Comparison of ENCODE assay signal across 34 cellular contexts in genomic region chr1:156320560-156320959, GRCh38. TPM values are rescaled to one million over a fixed set of nuclear protein-coding genes. Genes with fewer than 3 reads are reported as not detected.
"Had no signal": no experiment of that assay in that cellular context is flagged by ENCODE, and none has a peak within 500 bp of the region (broad histone marks: within the 10 kb centered on the region; RNA-seq: fewer than 3 reads in every experiment).

No MANE protein-coding gene starts in this region.

- H3K36me3 ChIP-seq: uterus had no signal

- H3K4me3 Mint-ChIP-seq: activated CD4-positive, alpha-beta memory T cell treated with anti-CD3 and anti-CD28 coated beads for 36 hours; activated CD4-positive, alpha-beta T cell treated with anti-CD3 and anti-CD28 coated beads, Interleukin-2, amount 10 ng/mL, durations not matched to agents 24 days and 14 days; activated naive CD8-positive, alpha-beta T cell treated with anti-CD3 and anti-CD28 coated beads, Interleukin-2, amount 10 ng/mL, durations not matched to agents 7 days and 5 days; activated T-cell treated with anti-CD3 and anti-CD28 coated beads, Interleukin-2, amount 50 U/mL, for 4 hours; central memory CD8-positive, alpha-beta T cell; dendritic cell treated with granulocyte-macrophage colony-stimulating factor and Interleukin-4, amounts not matched to agents 40 ng/mL and 50 ng/mL, for 4 days; mesothelial cell of epicardium; naive B cell; nephron progenitor cell; T-helper 17 cell; type B pancreatic cell had no signal

- DNase-seq: activated CD4-positive, alpha-beta memory T cell treated with anti-CD3 and anti-CD28 coated beads for 36 hours; activated CD4-positive, alpha-beta T cell treated with anti-CD3 and anti-CD28 coated beads, Interleukin-2, amount 10 ng/mL, durations not matched to agents 24 days and 14 days; activated CD4-positive, CD25-positive, alpha-beta regulatory T cell treated with anti-CD3 and anti-CD28 coated beads, Interleukin-2, amount 50 U/mL, for 72 hours; activated CD8-positive, alpha-beta memory T cell treated with anti-CD3 and anti-CD28 coated beads, Interleukin-2, amount 50 U/mL, for 4 hours; activated naive CD8-positive, alpha-beta T cell treated with anti-CD3 and anti-CD28 coated beads, Interleukin-2, amount 10 ng/mL, durations not matched to agents 7 days and 5 days; activated T-cell treated with anti-CD3 and anti-CD28 coated beads, Interleukin-2, amount 50 U/mL, for 4 hours; brain microvascular endothelial cell; effector CD4-positive, alpha-beta T cell; erythroblast; left cardiac atrium; mammary epithelial cell; naive B cell; nephron progenitor cell; right lobe of liver; stimulated activated CD4-positive, alpha-beta T cell treated with anti-CD3 and anti-CD28 coated beads, Interleukin-2, amount 100 ng/mL, for 48 hours; stimulated activated naive CD4-positive, alpha-beta T cell treated with Interleukin-2 at 50 U/mL for 16 hours; T-helper 17 cell; T1000; uterus had no signal

- ATAC-seq: activated T-cell treated with anti-CD3 and anti-CD28 coated beads, Interleukin-2, amount 50 U/mL, for 4 hours; gastroesophageal sphincter; left cardiac atrium; right lobe of liver; T-helper 17 cell had no signal

- H3K27ac ChIP-seq: ascending aorta, brain microvascular endothelial cell, gastroesophageal sphincter, hepatocyte, neutrophil, right lobe of liver, thoracic aorta, uterus had no signal

- H3K4me3 ChIP-seq: ascending aorta, gastroesophageal sphincter, hepatocyte, right lobe of liver, thoracic aorta, uterus had no signal

- H3K4me1 ChIP-seq: ascending aorta, gastroesophageal sphincter, right lobe of liver, uterus had no signal

- H3K27ac Mint-ChIP-seq: activated CD4-positive, alpha-beta memory T cell treated with anti-CD3 and anti-CD28 coated beads for 36 hours; activated CD4-positive, alpha-beta T cell treated with anti-CD3 and anti-CD28 coated beads, Interleukin-2, amount 10 ng/mL, durations not matched to agents 24 days and 14 days; activated naive CD8-positive, alpha-beta T cell treated with anti-CD3 and anti-CD28 coated beads, Interleukin-2, amount 10 ng/mL, durations not matched to agents 7 days and 5 days; activated T-helper 2 cell treated with anti-CD3 and anti-CD28 coated beads, Interferon-gamma antibody, Interleukin-2, Interleukin-4, amounts not matched to agents 10 μg/mL and 5 μg/mL and 100 μg/mL, durations not matched to agents 14 hours and 24 hours and 36 hours; dendritic cell treated with granulocyte-macrophage colony-stimulating factor and Interleukin-4, amounts not matched to agents 40 ng/mL and 50 ng/mL, for 4 days; mesothelial cell of epicardium; naive B cell; nephron progenitor cell; T-helper 17 cell; type B pancreatic cell had no signal

- H3K27me3 Mint-ChIP-seq: activated CD4-positive, alpha-beta memory T cell treated with anti-CD3 and anti-CD28 coated beads for 36 hours; activated CD4-positive, alpha-beta T cell treated with anti-CD3 and anti-CD28 coated beads, Interleukin-2, amount 10 ng/mL, durations not matched to agents 24 days and 14 days; activated naive CD8-positive, alpha-beta T cell treated with anti-CD3 and anti-CD28 coated beads, Interleukin-2, amount 10 ng/mL, durations not matched to agents 7 days and 5 days; central memory CD8-positive, alpha-beta T cell; dendritic cell treated with granulocyte-macrophage colony-stimulating factor and Interleukin-4, amounts not matched to agents 40 ng/mL and 50 ng/mL, for 4 days; naive B cell; T-helper 17 cell; type B pancreatic cell had no signal

- H3K9me3 ChIP-seq: ascending aorta, gastroesophageal sphincter, neutrophil, right lobe of liver, thoracic aorta, uterus had no signal

- H3K27me3 ChIP-seq: ascending aorta, brain microvascular endothelial cell, gastroesophageal sphincter, hepatocyte, neutrophil, right lobe of liver, uterus had no signal

- H3K4me1 Mint-ChIP-seq: activated CD4-positive, alpha-beta T cell treated with anti-CD3 and anti-CD28 coated beads, Interleukin-2, amount 10 ng/mL, durations not matched to agents 24 days and 14 days; activated naive CD8-positive, alpha-beta T cell treated with anti-CD3 and anti-CD28 coated beads, Interleukin-2, amount 10 ng/mL, durations not matched to agents 7 days and 5 days; central memory CD8-positive, alpha-beta T cell; mesothelial cell of epicardium; naive B cell; nephron progenitor cell had no signal

- H3K9me3 Mint-ChIP-seq: activated CD4-positive, alpha-beta memory T cell treated with anti-CD3 and anti-CD28 coated beads for 36 hours; activated CD4-positive, alpha-beta T cell treated with anti-CD3 and anti-CD28 coated beads, Interleukin-2, amount 10 ng/mL, durations not matched to agents 24 days and 14 days; activated naive CD8-positive, alpha-beta T cell treated with anti-CD3 and anti-CD28 coated beads, Interleukin-2, amount 10 ng/mL, durations not matched to agents 7 days and 5 days; activated T-cell treated with anti-CD3 and anti-CD28 coated beads, Interleukin-2, amount 50 U/mL, for 4 hours; activated T-helper 2 cell treated with anti-CD3 and anti-CD28 coated beads, Interferon-gamma antibody, Interleukin-2, Interleukin-4, amounts not matched to agents 10 μg/mL and 5 μg/mL and 100 μg/mL, durations not matched to agents 14 hours and 24 hours and 36 hours; central memory CD8-positive, alpha-beta T cell; dendritic cell treated with granulocyte-macrophage colony-stimulating factor and Interleukin-4, amounts not matched to agents 40 ng/mL and 50 ng/mL, for 4 days; mesothelial cell of epicardium; naive B cell; nephron progenitor cell; type B pancreatic cell had no signal

RNA-seq across cellular contexts. Expression of gene TSACC, which starts 17.8 kb away (rescaled TPM):
- total RNA-seq: activated CD4-positive, alpha-beta memory T cell treated with anti-CD3 and anti-CD28 coated beads for 36 hours; activated naive CD8-positive, alpha-beta T cell treated with anti-CD3 and anti-CD28 coated beads, Interleukin-2, amount 10 ng/mL, durations not matched to agents 7 days and 5 days; ascending aorta; gastroesophageal sphincter; hepatocyte; mammary epithelial cell; mesothelial cell of epicardium; osteocyte; posterior vena cava; subcutaneous adipose tissue; thoracic aorta; uterus had no signal

RNA-seq across cellular contexts. Expression of gene VHLL, which starts 21.5 kb away (rescaled TPM):
- total RNA-seq: activated CD4-positive, alpha-beta memory T cell treated with anti-CD3 and anti-CD28 coated beads for 36 hours; activated CD8-positive, alpha-beta memory T cell treated with anti-CD3 and anti-CD28 coated beads for 36 hours; activated naive CD8-positive, alpha-beta T cell treated with anti-CD3 and anti-CD28 coated beads, Interleukin-2, amount 10 ng/mL, durations not matched to agents 7 days and 5 days; activated T-helper 2 cell treated with anti-CD3 and anti-CD28 coated beads, Interferon-gamma antibody, Interleukin-2, Interleukin-4, amounts not matched to agents 10 μg/mL and 5 μg/mL and 100 μg/mL, durations not matched to agents 14 hours and 24 hours and 36 hours; ascending aorta; gastroesophageal sphincter; hepatocyte; left cardiac atrium; mesothelial cell of epicardium; osteocyte; posterior vena cava; right lobe of liver; skeletal muscle tissue; subcutaneous adipose tissue; T-helper 17 cell; thoracic aorta; uterus had no signal

RNA-seq across cellular contexts. Expression of gene TMEM79, which starts 36.4 kb away (rescaled TPM):
- total RNA-seq: ascending aorta had no signal
